3 cellular contexts compared by ENCODE assay signal in genomic region chr11:109166441-109166840, GRCh38.
"Had no signal": no experiment of that assay in that cellular context is flagged by ENCODE, and none has a peak within 500 bp of the region (broad histone marks: within the 10 kb centered on the region; RNA-seq: fewer than 3 reads in every experiment).

No MANE protein-coding gene starts in this region.

- H3K4me3 ChIP-seq: GM12878 had no signal

- DNase-seq: GDM1, GF-D8 had no signal

- ATAC-seq: GM12878 had no signal
